In the genomic region with DNA sequence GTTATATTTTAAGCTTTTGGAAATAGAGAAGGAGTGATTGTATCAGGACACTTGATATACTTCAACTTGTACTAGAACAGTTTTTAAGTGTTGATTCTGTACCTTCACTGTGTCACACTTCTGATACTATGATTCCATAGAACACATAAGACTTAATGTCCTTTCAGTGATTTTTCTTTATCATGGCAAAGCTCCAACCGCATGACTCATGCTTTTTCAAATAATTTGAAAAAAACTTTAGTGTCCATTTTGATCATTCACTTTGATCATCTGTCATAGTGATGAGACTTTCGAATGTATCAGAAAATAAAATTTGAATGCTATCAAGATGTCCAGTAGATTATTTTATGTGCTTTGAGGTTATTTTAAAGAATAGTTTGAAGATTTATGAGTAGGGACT, we compare ENCODE assay signal across 17 cellular contexts. TPM values are rescaled to one million over a fixed set of nuclear protein-coding genes. Genes with fewer than 3 reads are reported as not detected.
DNase-seq lines count a peak whose midpoint lies in the region; ATAC-seq and TF ChIP-seq lines count a peak whose summit lies in the region.
"Had no signal": no experiment of that assay in that cellular context is flagged by ENCODE, and none has a peak within 500 bp of the region (broad histone marks: within the 10 kb centered on the region; RNA-seq: fewer than 3 reads in every experiment).

No MANE protein-coding gene starts in this region.

- no peaks in the 10 kb centered on the region for H3K79me2 ChIP-seq in mammary epithelial cell (ENCODE audit: insufficient read depth, low read length)
- H3K79me2 ChIP-seq in hepatocyte = no peaks in the 10 kb centered on the region

- WGBS in mammary epithelial cell (ENCODE audit: low coverage, missing lambda C conversion rate) = 100% methylated on average over 2 of the region's 2 CpGs
- 92% methylated on average over 2 of the region's 2 CpGs for WGBS in hepatocyte (ENCODE audit: low lambda C conversion rate, missing lambda C conversion rate)

- dilution Hi-C loops in mammary epithelial cell (cut with HindIII; ENCODE audit: low sequenced_read_pairs) = no loop called here

- no peak overlapping the region for H3K4me2 ChIP-seq in mammary epithelial cell (ENCODE audit: insufficient read depth, low read depth, low read length)
- H3K4me2 ChIP-seq in hepatocyte = peak overlapping the region; percentile 27

- H3K9me2 ChIP-seq in hepatocyte (replicated peaks; ENCODE audit: insufficient read depth) = no peaks in the 10 kb centered on the region

- TF ChIP-seq CTCF in mammary epithelial cell (conservative IDR thresholded peaks at IDR 0.05 in 1 of 2, IDR thresholded peaks at IDR 0.05 in 1 of 2; ENCODE audit: extremely low read depth in 1 of 2, insufficient read depth in 1 of 2, low read depth in 1 of 2, low read length in 2 of 2) (no peak), hepatocyte (IDR thresholded peaks at IDR 0.05; ENCODE audit: poor library complexity) (no peak)

- H3K4me1 ChIP-seq in mammary epithelial cell (ENCODE audit: insufficient read depth, low read length) = no peaks in the 10 kb centered on the region
- H3K4me1 ChIP-seq in hepatocyte (ENCODE audit: insufficient read depth) = peaks cover 7% of the 10 kb centered on the region
- H3K4me1 ChIP-seq: esophagus squamous epithelium, left ventricle myocardium inferior had no signal

- H3K36me3 ChIP-seq in mammary epithelial cell (ENCODE audit: insufficient read depth, low read length) (peaks cover 5% of the 10 kb centered on the region), hepatocyte (replicated peaks; ENCODE audit: insufficient read depth, low read depth) (no peaks in the 10 kb centered on the region)
- H3K36me3 ChIP-seq: thoracic aorta had no signal

- H4K20me1 ChIP-seq in mammary epithelial cell (ENCODE audit: insufficient read depth, low read length) (no peaks in the 10 kb centered on the region), hepatocyte (ENCODE audit: insufficient read depth, poor library complexity, severe bottlenecking) (no peaks in the 10 kb centered on the region)

- H3K27me3 ChIP-seq in mammary epithelial cell (ENCODE audit: insufficient read depth, low read length) (no peaks in the 10 kb centered on the region), hepatocyte (no peaks in the 10 kb centered on the region)
- H3K27me3 ChIP-seq: esophagus squamous epithelium had no signal

- no TSS peak for BruUV-seq in mammary epithelial cell (replicated peaks; lab: Mats Ljungman, UMichigan)

- CTCF ChIA-PET in mammary epithelial cell (lab: Charles Lee; ENCODE audit: low non-redundant PET) = no interaction called here

- ATAC-seq in HG02981 (IDR thresholded peaks at IDR 0.05; ENCODE audit: unreplicated experiment) = no peak
- no peak for ATAC-seq in HG02798 (IDR thresholded peaks at IDR 0.05; ENCODE audit: poor library complexity, unreplicated experiment)
- ATAC-seq in Right ventricle myocardium inferior = no peak

- H3K9me3 ChIP-seq in mammary epithelial cell (replicated peaks; ENCODE audit: insufficient read depth, low read length) (no peaks in the 10 kb centered on the region), hepatocyte (ENCODE audit: low read depth) (no peaks in the 10 kb centered on the region)
- H3K9me3 ChIP-seq: Caco-2, esophagus squamous epithelium, left ventricle myocardium inferior, thoracic aorta had no signal

- DNase-seq in DMS53 treated with DMSO at 0.1 percent for 48 hours (lab: John Stamatoyannopoulos, UW; ENCODE audit: unreplicated experiment) (peak; percentile 22), HT1080 (ENCODE audit: low read depth) (peak; percentile 10), mammary epithelial cell (peak; percentile 15), hepatocyte (ENCODE audit: low spot score) (no peak), Right ventricle myocardium inferior (ENCODE audit: missing footprints) (no peak)
- no peak for DNase-seq in stimulated activated CD4-positive, alpha-beta T cell treated with anti-CD3 and anti-CD28 coated beads, Interleukin-2, amount 100 ng/mL, for 48 hours
- DNase-seq: amniotic stem cell; Caco-2; esophagus squamous epithelium; left ventricle myocardium inferior; NCI-H1417; occipital lobe; stimulated activated CD4-positive, alpha-beta T cell treated with anti-CD3 and anti-CD28 coated beads, Interleukin-4, amount 100 ng/mL, for 24 hours; stimulated activated CD8-positive, alpha-beta memory T cell treated with anti-CD3 and anti-CD28 coated beads, Interleukin-4, amount 100 ng/mL, for 48 hours had no signal

- H3K4me3 ChIP-seq in mammary epithelial cell (replicated peaks in 1 of 3; ENCODE audit: insufficient read depth in 1 of 3, low read depth in 2 of 3, low read length in 3 of 3) (no peak overlapping the region), hepatocyte (no peak overlapping the region)
- H3K4me3 ChIP-seq: esophagus squamous epithelium, left ventricle myocardium inferior had no signal

- H3K27ac ChIP-seq in mammary epithelial cell (ENCODE audit: insufficient read depth, low read depth, low read length) (no peak overlapping the region), hepatocyte (peak overlapping the region; percentile 4)
- H3K27ac ChIP-seq: esophagus squamous epithelium, left ventricle myocardium inferior had no signal

- no peak overlapping the region for H2AFZ ChIP-seq in mammary epithelial cell (ENCODE audit: low read depth, low read length)
- H2AFZ ChIP-seq in hepatocyte = no peak overlapping the region

- in situ Hi-C loops in mammary epithelial cell (cut with MboI; ENCODE audit: low sequenced_read_pairs in 2 of 2) = no loop called here

- H3K9ac ChIP-seq in mammary epithelial cell (ENCODE audit: insufficient read depth, low read length) = no peak overlapping the region

- intact Hi-C loops in mammary epithelial cell (cut with micrococcal nuclease) (loop anchor here (10.0 kb wide), 2 partner anchors 154 to 184 kb away; partner anchors contain the start of gene TNFAIP8L3), Right ventricle myocardium inferior (cut with DNase I) (no loop called here)

RNA-seq across cellular contexts. Expression of gene AP4E1, which starts 32.0 kb away (rescaled TPM):
- total RNA-seq in HT1080 (2014; rRNA removed; shearing (Covaris generic)) = 4.5 and 6.5 TPM in 2 replicates
- polyA plus RNA-seq in HT1080 (2015; cell fraction: cytosol; rRNA removed) = 6.1 and 7.9 TPM in 2 replicates
- polyA plus RNA-seq in HT1080 (2015; cell fraction: nucleus; rRNA removed) = 8.3 and 10.7 TPM in 2 replicates
- total RNA-seq in mammary epithelial cell = 10 to 100 TPM; 21.3 to 21.4 TPM
- 4.1 TPM for polyA plus RNA-seq in mammary epithelial cell
- 7.6 TPM for polyA minus RNA-seq in mammary epithelial cell
- 10.6 and 12.4 TPM in 2 replicates for total RNA-seq in hepatocyte
- 1.4 and 2.0 TPM in 2 replicates for polyA plus RNA-seq in hepatocyte
- 6.4 TPM for total RNA-seq in Right ventricle myocardium inferior

Comparison
In these comparisons a context has a peak if more than half of its experiments do, and no peak if none do; other contexts are left out.
1. DNase-seq: peak in DMS53 treated with DMSO at 0.1 percent for 48 hours (single experiment), HT1080 (single experiment) and mammary epithelial cell (single experiment); none in hepatocyte (single experiment), Right ventricle myocardium inferior (single experiment) and stimulated activated CD4-positive, alpha-beta T cell treated with anti-CD3 and anti-CD28 coated beads, Interleukin-2, amount 100 ng/mL, for 48 hours (0 of 2).